ENCODE assay signal across 16 cellular contexts in genomic region chr20:63135411-63135810, GRCh38.
DNase-seq lines count a peak whose midpoint lies in the region; ATAC-seq and TF ChIP-seq lines count a peak whose summit lies in the region.
"Had no signal": no experiment of that assay in that cellular context is flagged by ENCODE, and none has a peak within 500 bp of the region (broad histone marks: within the 10 kb centered on the region; RNA-seq: fewer than 3 reads in every experiment).

No MANE protein-coding gene starts in this region.

- no peaks in the 10 kb centered on the region for H3K9me3 Mint-ChIP-seq in activated CD8-positive, alpha-beta memory T cell treated with anti-CD3 and anti-CD28 coated beads, Interleukin-2, amount 10 ng/mL, durations not matched to agents 7 days and 5 days (ENCODE audit: low read depth)
- H3K9me3 Mint-ChIP-seq in mesothelial cell of epicardium, result no peaks in the 10 kb centered on the region
- H3K9me3 Mint-ChIP-seq: stimulated activated naive CD8-positive, alpha-beta T cell treated with anti-CD3 and anti-CD28 coated beads, Interleukin-15, Interleukin-2, amounts not matched to agents 100 ng/mL and 50 ng/mL, for 24 hours; T-helper 1 cell treated with Interleukin-12 subunit alpha and Interleukin-12 subunit beta and Interleukin-4 antibody, amounts not matched to agents 30 μg/mL and 1 μg/mL, for 36 hours had no signal

- H3K4me3 ChIP-seq in DND-41 (ENCODE audit: low read depth in 1 of 2, low read length in 2 of 2), result no peak overlapping the region
- no peak overlapping the region for H3K4me3 ChIP-seq in RWPE2 (ENCODE audit: severe bottlenecking)
- no peak overlapping the region for H3K4me3 ChIP-seq in mucosa of descending colon
- H3K4me3 ChIP-seq: hepatocyte had no signal

- CTCF ChIA-PET in activated CD8-positive, alpha-beta memory T cell treated with anti-CD3 and anti-CD28 coated beads, Interleukin-2, amount 10 ng/mL, durations not matched to agents 7 days and 5 days (lab: Charles Lee), result no interaction called here

- H3K27ac ChIP-seq in DND-41 (ENCODE audit: low read length), result no peak overlapping the region
- H3K27ac ChIP-seq in RWPE2 (ENCODE audit: poor library complexity, severe bottlenecking), result no peak overlapping the region
- H3K27ac ChIP-seq: hepatocyte had no signal

- no peaks in the 10 kb centered on the region for H3K27me3 ChIP-seq in DND-41 (ENCODE audit: insufficient read depth, low read length, poor library complexity)
- H3K27me3 ChIP-seq in RWPE2 (ENCODE audit: insufficient read depth, poor library complexity, severe bottlenecking), result peaks cover 45% of the 10 kb centered on the region

- H3K4me1 Mint-ChIP-seq in activated CD8-positive, alpha-beta memory T cell treated with anti-CD3 and anti-CD28 coated beads, Interleukin-2, amount 10 ng/mL, durations not matched to agents 7 days and 5 days, result no peaks in the 10 kb centered on the region
- H3K4me1 Mint-ChIP-seq in mesothelial cell of epicardium, result no peaks in the 10 kb centered on the region

- H2AFZ ChIP-seq in DND-41 (ENCODE audit: low read depth, low read length), result no peak overlapping the region
- H2AFZ ChIP-seq: hepatocyte had no signal

- no peak overlapping the region for H3K27ac Mint-ChIP-seq in activated CD8-positive, alpha-beta memory T cell treated with anti-CD3 and anti-CD28 coated beads, Interleukin-2, amount 10 ng/mL, durations not matched to agents 7 days and 5 days
- H3K27ac Mint-ChIP-seq in mesothelial cell of epicardium, result no peak overlapping the region
- H3K27ac Mint-ChIP-seq: stimulated activated naive CD8-positive, alpha-beta T cell treated with anti-CD3 and anti-CD28 coated beads, Interleukin-15, Interleukin-2, amounts not matched to agents 100 ng/mL and 50 ng/mL, for 24 hours; T-helper 1 cell treated with Interleukin-12 subunit alpha and Interleukin-12 subunit beta and Interleukin-4 antibody, amounts not matched to agents 30 μg/mL and 1 μg/mL, for 36 hours had no signal

- H3K79me2 ChIP-seq in DND-41 (ENCODE audit: insufficient read depth, low read length), result no peaks in the 10 kb centered on the region
- H3K79me2 ChIP-seq: hepatocyte had no signal

- H3K4me3 Mint-ChIP-seq in activated CD8-positive, alpha-beta memory T cell treated with anti-CD3 and anti-CD28 coated beads, Interleukin-2, amount 10 ng/mL, durations not matched to agents 7 days and 5 days, result no peak overlapping the region
- no peak overlapping the region for H3K4me3 Mint-ChIP-seq in mesothelial cell of epicardium
- H3K4me3 Mint-ChIP-seq: stimulated activated naive CD8-positive, alpha-beta T cell treated with anti-CD3 and anti-CD28 coated beads, Interleukin-15, Interleukin-2, amounts not matched to agents 100 ng/mL and 50 ng/mL, for 24 hours; T-helper 1 cell treated with Interleukin-12 subunit alpha and Interleukin-12 subunit beta and Interleukin-4 antibody, amounts not matched to agents 30 μg/mL and 1 μg/mL, for 36 hours had no signal

- no peaks in the 10 kb centered on the region for H3K4me1 ChIP-seq in DND-41 (ENCODE audit: insufficient read depth, low read length)
- no peaks in the 10 kb centered on the region for H3K4me1 ChIP-seq in RWPE2 (ENCODE audit: insufficient read depth, poor library complexity, severe bottlenecking)
- no peaks in the 10 kb centered on the region for H3K4me1 ChIP-seq in mucosa of descending colon (ENCODE audit: low read depth)

- no peaks in the 10 kb centered on the region for H3K27me3 Mint-ChIP-seq in activated CD8-positive, alpha-beta memory T cell treated with anti-CD3 and anti-CD28 coated beads, Interleukin-2, amount 10 ng/mL, durations not matched to agents 7 days and 5 days
- H3K27me3 Mint-ChIP-seq in mesothelial cell of epicardium (ENCODE audit: low read depth), result peaks cover 55% of the 10 kb centered on the region
- H3K27me3 Mint-ChIP-seq: stimulated activated naive CD8-positive, alpha-beta T cell treated with anti-CD3 and anti-CD28 coated beads, Interleukin-15, Interleukin-2, amounts not matched to agents 100 ng/mL and 50 ng/mL, for 24 hours had no signal

- H3K9ac ChIP-seq in DND-41 (ENCODE audit: low read depth, low read length), result no peak overlapping the region

- H4K20me1 ChIP-seq in DND-41 (ENCODE audit: insufficient read depth, low read length), result peaks cover 14% of the 10 kb centered on the region; the same call in 1 of the 2 replicates

- no peak for DNase-seq in activated CD8-positive, alpha-beta memory T cell treated with anti-CD3 and anti-CD28 coated beads, Interleukin-2, amount 10 ng/mL, durations not matched to agents 7 days and 5 days
- no peak for DNase-seq in activated CD8-positive, alpha-beta memory T cell treated with anti-CD3 and anti-CD28 coated beads, Interleukin-2, amount 50 U/mL, for 48 hours
- peak; percentile 44 for DNase-seq in DND-41
- DNase-seq in RWPE2 (ENCODE audit: low spot score), result peak; percentile 73
- DNase-seq in mucosa of descending colon, result peak in 2 of 3 donors; percentile 9 to 24
- no peak for DNase-seq in mesothelial cell of epicardium (ENCODE audit: low spot score in 2 of 2, unreplicated experiment in 2 of 2)
- DNase-seq in DMS79 treated with DMSO at 0.1 percent for 48 hours (lab: John Stamatoyannopoulos, UW), result no peak
- no peak for DNase-seq in activated CD8-positive, alpha-beta memory T cell treated with anti-CD3 and anti-CD28 coated beads, Interleukin-2, amount 50 U/mL, for 4 hours
- DNase-seq: activated naive CD4-positive, alpha-beta T cell treated with Interleukin-2 at 50 U/mL for 16 hours; DMS53; kidney glomerular epithelial cell; NCI-H187; SIG-M5 had no signal

- TF ChIP-seq CTCF in DND-41 (IDR thresholded peaks at IDR 0.05; ENCODE audit: borderline replicate concordance, extremely low read depth, low read length, poor library complexity, severe bottlenecking) (no peak), RWPE2 (IDR thresholded peaks at IDR 0.05; ENCODE audit: poor library complexity, severe bottlenecking) (no peak), mucosa of descending colon (IDR thresholded peaks at IDR 0.05) (no peak), mesothelial cell of epicardium (IDR thresholded peaks at IDR 0.05; ENCODE audit: unreplicated experiment) (no peak)

- no peak overlapping the region for H3K4me2 ChIP-seq in DND-41 (ENCODE audit: insufficient read depth, low read length)
- H3K4me2 ChIP-seq: hepatocyte had no signal

- intact Hi-C loops in mucosa of descending colon (cut with DNase I, micrococcal nuclease), result no loop called here

- H3K9me3 ChIP-seq in DND-41 (ENCODE audit: insufficient read depth, low read length, severe bottlenecking) (no peaks in the 10 kb centered on the region), RWPE2 (ENCODE audit: severe bottlenecking) (no peaks in the 10 kb centered on the region), mucosa of descending colon (no peaks in the 10 kb centered on the region)

- ATAC-seq in activated CD8-positive, alpha-beta memory T cell treated with anti-CD3 and anti-CD28 coated beads, Interleukin-2, amount 10 ng/mL, durations not matched to agents 7 days and 5 days, result peak; percentile 40
- ATAC-seq in DND-41 (ENCODE audit: insufficient read depth, low read depth) (peak; percentile 48), RWPE2 (ENCODE audit: low read depth) (no peak), mucosa of descending colon (no peak)

- no peaks in the 10 kb centered on the region for H3K36me3 ChIP-seq in DND-41 (ENCODE audit: insufficient read depth, low read length)
- H3K36me3 ChIP-seq in RWPE2 (ENCODE audit: low read depth), result no peaks in the 10 kb centered on the region
- H3K36me3 ChIP-seq in mucosa of descending colon (ENCODE audit: low read depth), result no peaks in the 10 kb centered on the region

- no peaks in the 10 kb centered on the region for H3K36me3 Mint-ChIP-seq in activated CD8-positive, alpha-beta memory T cell treated with anti-CD3 and anti-CD28 coated beads, Interleukin-2, amount 10 ng/mL, durations not matched to agents 7 days and 5 days
- H3K36me3 Mint-ChIP-seq in mesothelial cell of epicardium, result no peaks in the 10 kb centered on the region

Comparison
In these comparisons a context has a peak if more than half of its experiments do, and no peak if none do; other contexts are left out.
1. ATAC-seq: peak in activated CD8-positive, alpha-beta memory T cell treated with anti-CD3 and anti-CD28 coated beads, Interleukin-2, amount 10 ng/mL, durations not matched to agents 7 days and 5 days (single experiment) and DND-41 (single experiment); none in RWPE2 (single experiment) and mucosa of descending colon (single experiment).
2. DNase-seq: peak in DND-41 (single experiment), RWPE2 (single experiment) and mucosa of descending colon (2 of 3); none in activated CD8-positive, alpha-beta memory T cell treated with anti-CD3 and anti-CD28 coated beads, Interleukin-2, amount 10 ng/mL, durations not matched to agents 7 days and 5 days (single experiment), activated CD8-positive, alpha-beta memory T cell treated with anti-CD3 and anti-CD28 coated beads, Interleukin-2, amount 50 U/mL, for 48 hours (single experiment), mesothelial cell of epicardium (0 of 2), DMS79 treated with DMSO at 0.1 percent for 48 hours (single experiment) and activated CD8-positive, alpha-beta memory T cell treated with anti-CD3 and anti-CD28 coated beads, Interleukin-2, amount 50 U/mL, for 4 hours (single experiment).